In the genomic region with DNA sequence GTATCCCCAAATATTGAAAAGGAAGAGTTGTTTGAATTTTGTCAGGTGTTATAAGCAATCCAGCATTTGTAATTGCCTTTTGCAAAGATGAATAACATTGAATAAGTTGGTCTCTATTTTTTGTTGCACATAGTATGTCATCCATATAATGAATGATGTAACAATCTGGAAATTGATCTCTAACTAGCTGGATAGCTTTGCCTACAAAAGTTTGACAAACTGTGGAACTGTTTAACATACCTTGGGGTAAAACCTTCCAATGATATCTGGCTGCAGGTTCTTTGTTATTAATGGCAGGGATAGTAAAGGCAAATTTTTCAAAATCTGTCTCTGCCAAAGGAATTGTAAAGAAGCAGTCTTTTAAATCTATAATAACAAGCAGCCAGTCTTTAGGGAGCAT, we compare ENCODE assay signal across 25 cellular contexts.
"Had no signal": no experiment of that assay in that cellular context is flagged by ENCODE, and none has a peak within 500 bp of the region (broad histone marks: within the 10 kb centered on the region; RNA-seq: fewer than 3 reads in every experiment).

No MANE protein-coding gene starts in this region.

- H3K9me3 Mint-ChIP-seq: effector memory CD8-positive, alpha-beta T cell; memory B cell; stimulated activated effector memory CD8-positive, alpha-beta T cell treated with anti-CD3 and anti-CD28 coated beads, Interleukin-12 subunit alpha, Interleukin-12 subunit beta, amount 100 ng/mL, for 72 hours had no signal

- H3K27ac ChIP-seq: colonic mucosa, left ventricle myocardium inferior, lower lobe of right lung, prostate gland, right atrium auricular region, stomach, thyroid gland had no signal

- H3K9me3 ChIP-seq: colonic mucosa, lower lobe of right lung, prostate gland, right atrium auricular region, stomach, thyroid gland had no signal

- H3K36me3 ChIP-seq: colonic mucosa, prostate gland, right atrium auricular region, thyroid gland had no signal

- H3K4me1 ChIP-seq: colonic mucosa had no signal

- H3K4me3 Mint-ChIP-seq: effector memory CD8-positive, alpha-beta T cell; immature natural killer cell; memory B cell; stimulated activated effector memory CD8-positive, alpha-beta T cell treated with anti-CD3 and anti-CD28 coated beads, Interleukin-12 subunit alpha, Interleukin-12 subunit beta, amount 100 ng/mL, for 72 hours had no signal

- H3K27me3 Mint-ChIP-seq: effector memory CD8-positive, alpha-beta T cell; memory B cell; type B pancreatic cell had no signal

- DNase-seq: colonic mucosa; dermis blood vessel endothelial cell; effector memory CD8-positive, alpha-beta T cell; hypothalamus; immature natural killer cell; islet precursor cell; kidney glomerular epithelial cell; left colon; left ventricle myocardium inferior; lower lobe of right lung; nucleus accumbens; stimulated activated CD4-positive, alpha-beta T cell treated with anti-CD3 and anti-CD28 coated beads, Interleukin-12 subunit alpha, Interleukin-12 subunit beta, amount 100 ng/mL, for 4 hours; stimulated activated CD4-positive, alpha-beta T cell treated with anti-CD3 and anti-CD28 coated beads, Interleukin-1b, Interleukin-23, amount 100 ng/mL, for 48 hours; stimulated activated CD4-positive, alpha-beta T cell treated with anti-CD3 and anti-CD28 coated beads, Interleukin-4, amount 100 ng/mL, for 1 hour; stimulated activated naive CD4-positive, alpha-beta T cell treated with Interleukin-2 at 50 U/mL for 16 hours; stomach; thyroid gland had no signal

- ATAC-seq: effector memory CD8-positive, alpha-beta T cell; left colon; lower lobe of right lung; sciatic nerve; stimulated activated effector memory CD8-positive, alpha-beta T cell treated with anti-CD3 and anti-CD28 coated beads, Interleukin-12 subunit alpha, Interleukin-12 subunit beta, amount 100 ng/mL, for 72 hours had no signal

- H3K4me3 ChIP-seq: colonic mucosa, left ventricle myocardium inferior, lower lobe of right lung, prostate gland, right atrium auricular region, smooth muscle cell, stomach, thyroid gland had no signal

- H3K27me3 ChIP-seq: colonic mucosa, right atrium auricular region, stomach, thyroid gland had no signal

- H3K27ac Mint-ChIP-seq: immature natural killer cell; memory B cell; stimulated activated effector memory CD8-positive, alpha-beta T cell treated with anti-CD3 and anti-CD28 coated beads, Interleukin-12 subunit alpha, Interleukin-12 subunit beta, amount 100 ng/mL, for 72 hours; type B pancreatic cell had no signal

- FAIRE-seq: frontal cortex had no signal
